In the genomic region with DNA sequence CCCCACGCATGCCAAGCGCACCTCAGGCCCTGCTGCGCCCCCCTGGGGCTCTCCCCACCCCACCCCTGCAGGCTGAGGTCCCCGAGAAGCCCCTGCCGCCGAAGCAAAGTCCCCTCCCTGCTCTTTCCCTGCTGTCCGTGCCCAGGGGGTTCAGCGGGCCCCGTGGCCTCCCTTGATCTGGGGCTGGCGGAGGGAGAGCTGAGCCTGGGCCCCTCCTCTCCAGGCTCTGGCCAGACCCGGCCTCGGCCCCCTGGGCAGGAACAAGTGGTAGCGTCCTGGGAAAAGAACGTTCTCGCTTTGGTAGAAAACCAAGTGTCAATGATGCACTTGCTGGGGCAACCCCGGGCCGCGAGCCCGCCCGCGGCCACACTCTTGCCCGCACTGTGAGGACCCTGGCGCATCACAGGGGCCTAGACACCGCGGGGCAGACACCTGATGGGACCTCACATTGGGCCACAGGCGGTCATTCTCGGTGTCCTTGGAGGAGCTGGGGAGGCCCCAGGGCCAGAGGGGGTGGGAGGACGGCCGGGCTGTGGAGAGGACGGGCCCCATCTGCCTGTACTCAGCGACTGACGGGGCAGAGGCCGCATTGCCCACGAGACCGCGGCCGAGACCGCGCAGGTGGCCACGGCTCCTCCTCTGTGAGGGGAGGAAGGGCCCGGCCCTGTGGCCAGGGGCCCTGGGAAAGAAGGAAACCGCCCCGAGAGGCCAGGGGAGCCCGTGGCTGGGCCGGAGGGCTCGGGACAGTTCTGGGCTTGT, we compare ENCODE assay signal across 8 cellular contexts. TPM values are rescaled to one million over a fixed set of nuclear protein-coding genes. Genes with fewer than 3 reads are reported as not detected.
DNase-seq lines count a peak whose midpoint lies in the region; ATAC-seq and TF ChIP-seq lines count a peak whose summit lies in the region.

No MANE protein-coding gene starts in this region.

- H3K36me3 ChIP-seq in adrenal gland (replicated peaks in 1 of 2) (peaks cover 0 to 14% of the 10 kb centered on the region in 2 donors), tibial artery (peaks cover 0 to 13% (median under 1%) of the 10 kb centered on the region in 3 donors), endodermal cell (ENCODE audit: control insufficient read depth, insufficient read depth, low read length) (peaks cover 17% of the 10 kb centered on the region)

- 28 to 71% (median 43%) methylated on average over 17 to 46 of the region's 46 CpGs for WGBS in adrenal gland, 4 donors
- WGBS in endodermal cell (ENCODE audit: insufficient coverage in 1 of 2, insufficient read length in 1 of 2), 2 experiments: 85 to 88% methylated on average over 30 to 46 of the region's 46 CpGs

- no peak overlapping the region for H3K9ac ChIP-seq in endodermal cell (ENCODE audit: extremely low read depth, low read length, poor library complexity, severe bottlenecking)

- peaks cover 6% of the 10 kb centered on the region for H3K36me3 Mint-ChIP-seq in endodermal cell (ENCODE audit: low read depth)

- H3K4me3 Mint-ChIP-seq in endodermal cell: no peak overlapping the region

- TF ChIP-seq CTCF in GM12865 (IDR thresholded peaks at IDR 0.05; ENCODE audit: insufficient read depth, low read depth, low read length, missing control alignments) (no peak), adrenal gland (IDR thresholded peaks at IDR 0.05) (no peak), tibial artery (IDR thresholded peaks at IDR 0.05) (no peak), endodermal cell (conservative IDR thresholded peaks at IDR 0.05) (no peak)

- H3K27me3 Mint-ChIP-seq in endodermal cell (ENCODE audit: insufficient read depth): no peaks in the 10 kb centered on the region

- H3K27ac Mint-ChIP-seq in endodermal cell: no peak overlapping the region

- TF ChIP-seq POLR2A in adrenal gland (IDR thresholded peaks at IDR 0.05): peak in 1 of 2 donors; percentile 41

- H3K9me3 ChIP-seq in adrenal gland (replicated peaks in 1 of 3) (no peaks in the 10 kb centered on the region), tibial artery (no peaks in the 10 kb centered on the region), endodermal cell (ENCODE audit: control insufficient read depth, low read length) (no peaks in the 10 kb centered on the region)

- H3K4me1 ChIP-seq in adrenal gland (replicated peaks in 1 of 2) (peaks cover 34 to 64% of the 10 kb centered on the region in 2 donors), tibial artery (peaks cover 0 to 61% (median 44%) of the 10 kb centered on the region in 4 donors), endodermal cell (ENCODE audit: control insufficient read depth, insufficient read depth, low read length) (no peaks in the 10 kb centered on the region)

- H3K9me3 Mint-ChIP-seq in endodermal cell: no peaks in the 10 kb centered on the region

- no peaks in the 10 kb centered on the region for H3K27me3 ChIP-seq in adrenal gland
- no peaks in the 10 kb centered on the region for H3K27me3 ChIP-seq in layer of hippocampus (ENCODE audit: control insufficient read depth, insufficient read depth, low read length)
- H3K27me3 ChIP-seq in tibial artery: no peaks in the 10 kb centered on the region
- H3K27me3 ChIP-seq in endodermal cell (ENCODE audit: control insufficient read depth, insufficient read depth, low read length, poor library complexity, severe bottlenecking): no peaks in the 10 kb centered on the region

- DNase-seq in GM12865 (ENCODE audit: low read depth) (no peak), adrenal gland (peak in 4 of 7 donors; percentile 63 to 79 (median 69)), tibial artery (no peak), DMS79 treated with DMSO at 0.1 percent for 48 hours (lab: John Stamatoyannopoulos, UW) (no peak), head of caudate nucleus (no peak), endodermal cell (no peak)

- intact Hi-C loops in adrenal gland (cut with DNase I) (no loop called here), tibial artery (cut with DNase I; ENCODE audit: low total_unique reads) (no loop called here), head of caudate nucleus (cut with DNase I) (no loop called here)

- H3K27ac ChIP-seq in adrenal gland: peak overlapping the region; percentile 86 to 99 (median 91)
- peak overlapping the region; percentile 75 for H3K27ac ChIP-seq in layer of hippocampus (ENCODE audit: low read depth, low read length)
- peak overlapping the region; percentile 86 for H3K27ac ChIP-seq in tibial artery
- no peak overlapping the region for H3K27ac ChIP-seq in endodermal cell (ENCODE audit: low read depth, low read length)

- ATAC-seq in HG03280 (IDR thresholded peaks at IDR 0.05; ENCODE audit: unreplicated experiment): peak; percentile 5

- no peaks in the 10 kb centered on the region for H3K4me1 Mint-ChIP-seq in endodermal cell

- H3K4me3 ChIP-seq in GM12865 (ENCODE audit: low read depth, low read length): peak overlapping the region; percentile 95
- H3K4me3 ChIP-seq in adrenal gland: peak overlapping the region in 2 of 4 donors; percentile 26 to 69
- peak overlapping the region; percentile 64 to 67 for H3K4me3 ChIP-seq in tibial artery
- H3K4me3 ChIP-seq in endodermal cell (ENCODE audit: low read length): no peak overlapping the region

RNA-seq across cellular contexts. Expression of gene GPX4, which starts 29.0 kb away (rescaled TPM):
- total RNA-seq in adrenal gland: 1,000 to 10,000 TPM in 1 of 8 donors, 100 to 1,000 TPM in 7; 385 to 1,424 (median 704) TPM
- polyA plus RNA-seq in adrenal gland: 1,000 to 10,000 TPM in 2 of 3 donors, 100 to 1,000 TPM in 1; 420 to 1,267 (median 1,035) TPM
- 100 to 1,000 TPM; 331 to 449 TPM for total RNA-seq in endodermal cell
- polyA plus RNA-seq in endodermal cell (2013, experiment 1 of 2): 418 TPM
- polyA plus RNA-seq in endodermal cell (2013, experiment 2 of 2): 416 TPM

RNA-seq across cellular contexts. Expression of gene POLR2E, which starts 37.6 kb away (rescaled TPM):
- total RNA-seq in adrenal gland: 100 to 1,000 TPM in 7 of 8 donors, 10 to 100 TPM in 1; 94.0 to 231 (median 171) TPM
- 100 to 1,000 TPM in 2 of 3 donors, 10 to 100 TPM in 1; 74.7 to 132 (median 109) TPM for polyA plus RNA-seq in adrenal gland
- 100 to 1,000 TPM; 225 to 254 TPM for total RNA-seq in endodermal cell
- 192 TPM for polyA plus RNA-seq in endodermal cell (2013, experiment 1 of 2)
- polyA plus RNA-seq in endodermal cell (2013, experiment 2 of 2): 174 TPM

RNA-seq across cellular contexts. Expression of gene SBNO2, which starts 41.3 kb away (rescaled TPM):
- 100 to 1,000 TPM in 3 of 8 donors, 10 to 100 TPM in 5; 33.0 to 176 (median 77.2) TPM for total RNA-seq in adrenal gland
- polyA plus RNA-seq in adrenal gland: 100 to 1,000 TPM in 1 of 3 donors, 10 to 100 TPM in 2; 13.6 to 118 (median 84.2) TPM
- 10 to 100 TPM; 43.3 to 50.4 TPM for total RNA-seq in endodermal cell
- 17.7 TPM for polyA plus RNA-seq in endodermal cell (2013, experiment 1 of 2)
- polyA plus RNA-seq in endodermal cell (2013, experiment 2 of 2): 17.6 TPM

Comparison
In these comparisons a context has a peak if more than half of its experiments do, and no peak if none do; other contexts are left out.
1. DNase-seq: peak in adrenal gland (4 of 7); none in GM12865 (single experiment), tibial artery (0 of 2), DMS79 treated with DMSO at 0.1 percent for 48 hours (single experiment), head of caudate nucleus (0 of 42) and endodermal cell (single experiment).